19 cellular contexts compared by ENCODE assay signal in the genomic region with DNA sequence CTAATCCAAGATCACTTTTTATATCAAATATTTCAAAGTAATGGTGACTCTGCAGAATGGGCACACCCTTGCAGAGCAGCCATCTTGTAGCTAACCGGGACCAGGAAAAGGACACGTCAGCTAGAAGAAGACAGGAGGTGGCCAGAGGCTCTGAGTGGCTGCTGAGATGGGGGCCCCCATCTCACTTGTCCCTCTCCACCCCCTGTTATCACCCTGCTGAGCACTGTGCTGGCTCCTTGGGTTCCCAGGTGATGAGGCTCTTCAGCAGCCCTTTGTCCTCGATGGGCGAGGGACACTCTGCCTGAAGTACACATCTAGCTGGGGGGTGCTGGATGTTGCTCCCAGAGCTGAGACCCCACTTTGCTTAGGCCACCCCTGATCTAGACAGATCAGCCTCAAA.
DNase-seq lines count a peak whose midpoint lies in the region; ATAC-seq and TF ChIP-seq lines count a peak whose summit lies in the region.
"Had no signal": no experiment of that assay in that cellular context is flagged by ENCODE, and none has a peak within 500 bp of the region (broad histone marks: within the 10 kb centered on the region; RNA-seq: fewer than 3 reads in every experiment).

No MANE protein-coding gene starts in this region.

- peak; percentile 55 for DNase-seq in Right ventricle myocardium inferior (ENCODE audit: missing footprints)
- DNase-seq in right atrium auricular region (ENCODE audit: low spot score), result no peak
- no peak for DNase-seq in mesenchymal stem cell
- DNase-seq in neuronal stem cell (ENCODE audit: low spot score), result no peak
- no peak for DNase-seq in mucosa of descending colon
- DNase-seq in EL, result no peak
- no peak for DNase-seq in activated effector memory CD4-positive, alpha-beta T cell treated with Interleukin-2 at 50 U/mL for 16 hours
- DNase-seq in GM10248 (ENCODE audit: extremely low spot score), result no peak
- DNase-seq: CD4-positive, CD25-positive, alpha-beta regulatory T cell; CD8-positive, alpha-beta T cell; DMS 273 treated with DMSO at 0.1 percent for 48 hours; DMS79; GF-D8; HFFc6 had no signal

- H2AK5ac ChIP-seq in mesenchymal stem cell (ENCODE audit: low read length, severe bottlenecking) (no peak overlapping the region), neuronal stem cell (ENCODE audit: low read depth, low read length) (no peak overlapping the region)

- H2BK5ac ChIP-seq in mesenchymal stem cell (ENCODE audit: low read depth, low read length, poor library complexity, severe bottlenecking) (no peak overlapping the region), neuronal stem cell (ENCODE audit: low read length) (no peak overlapping the region)

- H3K4me1 ChIP-seq in right atrium auricular region, result no peaks in the 10 kb centered on the region
- peaks cover 3% of the 10 kb centered on the region for H3K4me1 ChIP-seq in mesenchymal stem cell (ENCODE audit: control insufficient read depth, insufficient read depth, low read depth, low read length)
- H3K4me1 ChIP-seq in neuronal stem cell (ENCODE audit: control insufficient read depth in 2 of 2, insufficient read depth in 1 of 2, low read depth in 1 of 2, low read length in 2 of 2), result peaks cover 4 to 19% of the 10 kb centered on the region in 2 donors
- H3K4me1 ChIP-seq in mucosa of descending colon (ENCODE audit: low read depth), result no peaks in the 10 kb centered on the region
- H3K4me1 ChIP-seq: BLaER1 had no signal

- intact Hi-C loops in Right ventricle myocardium inferior (cut with DNase I) (loop anchor here (10.0 kb wide), 1 partner anchor 108 kb away; no protein-coding TSS in a partner anchor), mucosa of descending colon (cut with DNase I, micrococcal nuclease) (no loop called here)

- H3K23ac ChIP-seq in mesenchymal stem cell (ENCODE audit: low read length in 2 of 2) (no peak overlapping the region), neuronal stem cell (ENCODE audit: low read depth, low read length, poor library complexity) (peak overlapping the region; percentile 14)

- WGBS in mesenchymal stem cell, result 98% methylated on average over 4 of the region's 4 CpGs
- no CpG with 5 or more reads among the region's 4 CpGs for WGBS in neuronal stem cell (ENCODE audit: extremely low coverage in 2 of 2, insufficient read length in 2 of 2, insufficient replicate concordance in 1 of 2), 2 donors

- H3K36me3 ChIP-seq in right atrium auricular region (no peaks in the 10 kb centered on the region), mesenchymal stem cell (ENCODE audit: control insufficient read depth in 1 of 2, insufficient read depth in 2 of 2, low read depth in 1 of 2, low read length in 2 of 2) (peaks cover 0 to 2% of the 10 kb centered on the region in 2 experiments), neuronal stem cell (replicated peaks in 1 of 2; ENCODE audit: control insufficient read depth in 2 of 2, insufficient read depth in 2 of 2, low read length in 2 of 2) (no peaks in the 10 kb centered on the region), mucosa of descending colon (ENCODE audit: low read depth) (no peaks in the 10 kb centered on the region)
- H3K36me3 ChIP-seq: BLaER1, HAP-1 had no signal

- H3K27ac ChIP-seq in right atrium auricular region (no peak overlapping the region), mesenchymal stem cell (ENCODE audit: low read length, poor library complexity, severe bottlenecking) (no peak overlapping the region), neuronal stem cell (replicated peaks; ENCODE audit: low read length) (no peak overlapping the region)
- H3K27ac ChIP-seq: 22Rv1, BLaER1, C4-2B had no signal

- H3K18ac ChIP-seq in mesenchymal stem cell (ENCODE audit: low read depth in 1 of 2, low read length in 2 of 2) (peak overlapping the region in 1 of 2 experiments; percentile 52), neuronal stem cell (ENCODE audit: low read length) (peak overlapping the region; percentile 32)

- H2BK120ac ChIP-seq in mesenchymal stem cell (ENCODE audit: low read depth, low read length), result no peak overlapping the region
- H2BK120ac ChIP-seq in neuronal stem cell (ENCODE audit: low read depth, low read length), result no peak overlapping the region

- no peak overlapping the region for H4K8ac ChIP-seq in mesenchymal stem cell (ENCODE audit: low read length)
- no peak overlapping the region for H4K8ac ChIP-seq in neuronal stem cell (ENCODE audit: low read depth, low read length)

- H2BK12ac ChIP-seq in mesenchymal stem cell (ENCODE audit: low read length in 2 of 2) (peak overlapping the region in 1 of 2 experiments; percentile 47), neuronal stem cell (ENCODE audit: low read length) (no peak overlapping the region)

- H3K4me3 ChIP-seq in right atrium auricular region (no peak overlapping the region), mesenchymal stem cell (ENCODE audit: insufficient read depth in 1 of 2, low read depth in 1 of 2, low read length in 2 of 2) (no peak overlapping the region), neuronal stem cell (ENCODE audit: low read length in 2 of 2) (no peak overlapping the region), mucosa of descending colon (no peak overlapping the region)
- H3K4me3 ChIP-seq: BLaER1, GM23338, HAP-1 had no signal

- ATAC-seq in Right ventricle myocardium inferior (no peak), mucosa of descending colon (no peak)
- ATAC-seq: CD8-positive, alpha-beta T cell had no signal

- H3K14ac ChIP-seq in mesenchymal stem cell (ENCODE audit: low read length in 2 of 2) (no peak overlapping the region), neuronal stem cell (ENCODE audit: low read length) (no peak overlapping the region)

- H4K91ac ChIP-seq in mesenchymal stem cell (ENCODE audit: low read length) (peak overlapping the region; percentile 44), neuronal stem cell (ENCODE audit: low read depth, low read length, poor library complexity) (no peak overlapping the region)

- no peak overlapping the region for H3K9ac ChIP-seq in mesenchymal stem cell (ENCODE audit: low read length)
- no peak overlapping the region for H3K9ac ChIP-seq in neuronal stem cell (ENCODE audit: low read depth, low read length, poor library complexity)
- H3K9ac ChIP-seq: BLaER1 had no signal

- POLR2A ChIA-PET in GM10248 (lab: Yijun Ruan, JAX), result no interaction called here

- H3K4me2 ChIP-seq in mesenchymal stem cell (ENCODE audit: low read length, poor library complexity, severe bottlenecking) (no peak overlapping the region), neuronal stem cell (ENCODE audit: insufficient read depth, low read length, poor library complexity, severe bottlenecking) (no peak overlapping the region)
- H3K4me2 ChIP-seq: BLaER1, GM23338 had no signal

- H3K27me3 ChIP-seq in right atrium auricular region (no peaks in the 10 kb centered on the region), mesenchymal stem cell (ENCODE audit: control insufficient read depth in 1 of 2, insufficient read depth in 1 of 2, low read length in 2 of 2) (no peaks in the 10 kb centered on the region), neuronal stem cell (ENCODE audit: control insufficient read depth in 3 of 3, insufficient read depth in 3 of 3, low read depth in 1 of 3, low read length in 3 of 3) (no peaks in the 10 kb centered on the region)
- H3K27me3 ChIP-seq: BLaER1 had no signal

- no peaks in the 10 kb centered on the region for H3K9me3 ChIP-seq in right atrium auricular region
- no peaks in the 10 kb centered on the region for H3K9me3 ChIP-seq in mesenchymal stem cell (ENCODE audit: control insufficient read depth, low read length)
- H3K9me3 ChIP-seq in neuronal stem cell (replicated peaks in 1 of 2; ENCODE audit: control insufficient read depth in 2 of 2, insufficient read depth in 1 of 2, low read depth in 1 of 2, low read length in 2 of 2), result no peaks in the 10 kb centered on the region
- H3K9me3 ChIP-seq in mucosa of descending colon, result no peaks in the 10 kb centered on the region
- H3K9me3 ChIP-seq: BLaER1, HAP-1 had no signal

- no peak overlapping the region for H3K4ac ChIP-seq in mesenchymal stem cell (ENCODE audit: low read depth in 1 of 2, low read length in 2 of 2)
- H3K4ac ChIP-seq in neuronal stem cell (ENCODE audit: low read length), result no peak overlapping the region

- no peak overlapping the region for H2AFZ ChIP-seq in mesenchymal stem cell (ENCODE audit: low read depth, low read length)
- H2AFZ ChIP-seq in neuronal stem cell (ENCODE audit: low read length), result no peak overlapping the region
- H2AFZ ChIP-seq: GM23338 had no signal

- no peak overlapping the region for H2BK15ac ChIP-seq in mesenchymal stem cell (ENCODE audit: low read depth, poor library complexity, severe bottlenecking)
- no peak overlapping the region for H2BK15ac ChIP-seq in neuronal stem cell (ENCODE audit: low read length)

- CTCF ChIA-PET in GM10248 (lab: Yijun Ruan, JAX), result interaction anchor here (1.0 to 1.1 kb wide), 2 partner anchors 8 to 9 kb away, joined by 3 read pairs; no protein-coding TSS in a partner anchor

- H3K79me1 ChIP-seq in mesenchymal stem cell (replicated peaks; ENCODE audit: low read length, poor library complexity, severe bottlenecking) (peaks cover 5% of the 10 kb centered on the region), neuronal stem cell (ENCODE audit: low read depth, low read length) (peaks cover 2% of the 10 kb centered on the region)

- TF ChIP-seq CTCF in right atrium auricular region (IDR thresholded peaks at IDR 0.05), result no peak
- no peak for TF ChIP-seq CTCF in mucosa of descending colon (IDR thresholded peaks at IDR 0.05)
- no peak for TF ChIP-seq CTCF in GM10248 (IDR thresholded peaks at IDR 0.05; ENCODE audit: control extremely low read depth, extremely low read depth, low read depth, missing control alignments)
